Comparison of ENCODE assay signal across 1 cellular context in the genomic region with DNA sequence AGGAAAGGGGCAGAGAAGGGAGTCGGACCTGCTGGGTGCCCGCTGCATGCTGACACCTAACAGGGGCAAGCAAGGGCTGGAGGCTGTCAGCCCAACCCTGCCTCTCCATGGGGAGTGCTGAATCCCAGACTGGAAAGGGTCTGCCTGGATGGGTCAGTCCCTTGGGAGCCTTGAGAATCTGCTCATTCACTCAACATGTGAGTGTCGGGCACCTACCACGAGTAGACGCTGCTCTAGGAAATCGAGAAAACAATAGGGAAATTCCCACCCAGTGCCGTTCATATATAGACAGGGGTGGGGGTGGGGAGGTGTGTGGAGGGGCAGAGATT.
TF ChIP-seq lines count a peak whose summit lies in the region.

No MANE protein-coding gene starts in this region.

TF ChIP-seq in HepG2, 621 proteins besides CTCF, POLR2A, EP300 and RAD21:
- TF ChIP-seq AGO1 (IDR thresholded peaks at IDR 0.05; ENCODE audit: low read depth, low read length, poor library complexity, severe bottlenecking) (no peak), STAT5B (CRISPR knock-in tag; IDR thresholded peaks at IDR 0.05) (no peak), HNRNPLL (IDR thresholded peaks at IDR 0.05; ENCODE audit: low read depth, low read length, poor library complexity, severe bottlenecking) (no peak), TBX3 (IDR thresholded peaks at IDR 0.05; ENCODE audit: borderline replicate concordance) (no peak), ZNF234 (CRISPR knock-in tag; conservative IDR thresholded peaks at IDR 0.05) (no peak), GABPB1 (CRISPR knock-in tag; IDR thresholded peaks at IDR 0.05) (no peak), DR1 (CRISPR knock-in tag; IDR thresholded peaks at IDR 0.05) (no peak), THAP11 (CRISPR knock-in tag; IDR thresholded peaks at IDR 0.05) (no peak), IKZF1 (IDR thresholded peaks at IDR 0.05) (no peak), IRF2 (CRISPR knock-in tag; IDR thresholded peaks at IDR 0.05) (no peak), ZBTB3 (CRISPR knock-in tag; IDR thresholded peaks at IDR 0.05; ENCODE audit: borderline replicate concordance, low read depth) (no peak), TBL1XR1 (IDR thresholded peaks at IDR 0.05; ENCODE audit: borderline replicate concordance, low read length, partially characterized antibody) (no peak), BCL6 (CRISPR knock-in tag; IDR thresholded peaks at IDR 0.05) (no peak)
- TF ChIP-seq, protein P1, sequence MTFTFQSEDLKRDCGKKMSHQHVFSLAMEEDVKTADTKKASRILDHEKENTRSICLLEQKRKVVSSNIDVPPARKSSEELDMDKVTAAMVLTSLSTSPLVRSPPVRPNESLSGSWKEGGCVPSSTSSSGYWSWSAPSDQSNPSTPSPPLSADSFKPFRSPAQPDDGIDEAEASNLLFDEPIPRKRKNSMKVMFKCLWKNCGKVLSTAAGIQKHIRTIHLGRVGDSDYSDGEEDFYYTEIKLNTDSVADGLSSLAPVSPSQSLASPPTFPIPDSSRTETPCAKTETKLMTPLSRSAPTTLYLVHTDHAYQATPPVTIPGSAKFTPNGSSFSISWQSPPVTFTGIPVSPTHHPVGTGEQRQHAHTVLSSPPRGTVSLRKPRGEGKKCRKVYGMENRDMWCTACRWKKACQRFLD (CRISPR knock-in tag; IDR thresholded peaks at IDR 0.05; ENCODE audit: borderline replicate concordance), result no peak
- TF ChIP-seq, protein P2, sequence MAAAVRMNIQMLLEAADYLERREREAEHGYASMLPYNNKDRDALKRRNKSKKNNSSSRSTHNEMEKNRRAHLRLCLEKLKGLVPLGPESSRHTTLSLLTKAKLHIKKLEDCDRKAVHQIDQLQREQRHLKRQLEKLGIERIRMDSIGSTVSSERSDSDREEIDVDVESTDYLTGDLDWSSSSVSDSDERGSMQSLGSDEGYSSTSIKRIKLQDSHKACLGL (CRISPR knock-in tag; IDR thresholded peaks at IDR 0.05), result no peak
- TF ChIP-seq, protein P3, sequence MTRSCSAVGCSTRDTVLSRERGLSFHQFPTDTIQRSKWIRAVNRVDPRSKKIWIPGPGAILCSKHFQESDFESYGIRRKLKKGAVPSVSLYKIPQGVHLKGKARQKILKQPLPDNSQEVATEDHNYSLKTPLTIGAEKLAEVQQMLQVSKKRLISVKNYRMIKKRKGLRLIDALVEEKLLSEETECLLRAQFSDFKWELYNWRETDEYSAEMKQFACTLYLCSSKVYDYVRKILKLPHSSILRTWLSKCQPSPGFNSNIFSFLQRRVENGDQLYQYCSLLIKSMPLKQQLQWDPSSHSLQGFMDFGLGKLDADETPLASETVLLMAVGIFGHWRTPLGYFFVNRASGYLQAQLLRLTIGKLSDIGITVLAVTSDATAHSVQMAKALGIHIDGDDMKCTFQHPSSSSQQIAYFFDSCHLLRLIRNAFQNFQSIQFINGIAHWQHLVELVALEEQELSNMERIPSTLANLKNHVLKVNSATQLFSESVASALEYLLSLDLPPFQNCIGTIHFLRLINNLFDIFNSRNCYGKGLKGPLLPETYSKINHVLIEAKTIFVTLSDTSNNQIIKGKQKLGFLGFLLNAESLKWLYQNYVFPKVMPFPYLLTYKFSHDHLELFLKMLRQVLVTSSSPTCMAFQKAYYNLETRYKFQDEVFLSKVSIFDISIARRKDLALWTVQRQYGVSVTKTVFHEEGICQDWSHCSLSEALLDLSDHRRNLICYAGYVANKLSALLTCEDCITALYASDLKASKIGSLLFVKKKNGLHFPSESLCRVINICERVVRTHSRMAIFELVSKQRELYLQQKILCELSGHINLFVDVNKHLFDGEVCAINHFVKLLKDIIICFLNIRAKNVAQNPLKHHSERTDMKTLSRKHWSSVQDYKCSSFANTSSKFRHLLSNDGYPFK (CRISPR knock-in tag; IDR thresholded peaks at IDR 0.05; ENCODE audit: borderline replicate concordance), result no peak
TF ChIP-seq in HepG2: peak in this region for 0.
